In genomic region chr16:18801197-18801972, GRCh38 we compare ENCODE assay signal across 8 cellular contexts. TPM values are rescaled to one million over a fixed set of nuclear protein-coding genes. Genes with fewer than 3 reads are reported as not detected.
DNase-seq lines count a peak whose midpoint lies in the region; ATAC-seq, FAIRE-seq and TF ChIP-seq lines count a peak whose summit lies in the region.

Gene ARL6IP1, minus strand, starts transcription at chr16:18801549. Its CDS starts 83 bp downstream, at chr16:18801466.

- peak; percentile 85 for ATAC-seq in GM21447 (IDR thresholded peaks at IDR 0.05; ENCODE audit: unreplicated experiment)

- H3K9ac ChIP-seq in OCI-LY3 (ENCODE audit: low read length) (peak within 1 kb of the TSS; percentile 98), endothelial cell of umbilical vein (replicated peaks; ENCODE audit: extremely low read depth, insufficient read depth, low read length) (peak within 1 kb of the TSS; percentile 95)

- H3K79me2 ChIP-seq in OCI-LY3 (ENCODE audit: low read length) = peaks cover 67% of the 10 kb centered on the region
- H3K79me2 ChIP-seq in endothelial cell of umbilical vein (ENCODE audit: control insufficient read depth, insufficient read depth, low read length) = peaks cover 49% of the 10 kb centered on the region

- CTCF ChIA-PET in endothelial cell of umbilical vein (lab: Charles Lee) = interaction anchor here (0.6 to 7.0 kb wide), 18 partner anchors 9 to 754 kb away, joined by 3 to 80 read pairs (median 4); partner anchors contain the start of genes COQ7, RPS15A, SMG1 and VPS35L

- H3K4me3 ChIP-seq in OCI-LY3 (ENCODE audit: low read length) (peak within 1 kb of the TSS; percentile 99), endothelial cell of umbilical vein (replicated peaks in 1 of 3; ENCODE audit: insufficient read depth in 1 of 3, low read depth in 1 of 3, low read length in 3 of 3) (peak within 1 kb of the TSS; percentile 77 to 98 (median 92))

- POLR2A ChIA-PET in endothelial cell of umbilical vein (lab: Charles Lee) = interaction anchor here (0.6 to 5.0 kb wide), 8 partner anchors 8 to 284 kb away, joined by 3 to 81 read pairs (median 4); partner anchors contain the start of gene RPS15A

- DNase-seq in D721Med (ENCODE audit: insufficient read length, low spot score) (peak; percentile 77), HuH-7 (ENCODE audit: low spot score) (peak; percentile 96), activated T-cell treated with anti-CD3 and anti-CD28 coated beads for 1 hour (ENCODE audit: low read depth) (peak; percentile 98), endothelial cell of umbilical vein (ENCODE audit: low read depth, low spot score) (peak; percentile 100), middle frontal gyrus (ENCODE audit: extremely low spot score, low spot score) (peak; percentile 99)
- DNase-seq in stimulated activated CD8-positive, alpha-beta memory T cell treated with anti-CD3 and anti-CD28 coated beads, Interleukin-4, amount 100 ng/mL, for 1 hour (ENCODE audit: low read depth in 2 of 2, low spot score in 1 of 2) = peak; percentile 95 to 97

- H3K9me3 ChIP-seq in OCI-LY3 (ENCODE audit: insufficient read depth, low read length) = no peaks in the 10 kb centered on the region
- no peaks in the 10 kb centered on the region for H3K9me3 ChIP-seq in endothelial cell of umbilical vein (replicated peaks; ENCODE audit: control insufficient read depth, insufficient read depth, low read length)

- intact Hi-C loops in endothelial cell of umbilical vein (cut with micrococcal nuclease) = loop anchor here (1.0 to 10.0 kb wide), 5 partner anchors 11 to 723 kb away; partner anchors contain the start of genes CCP110, GDE1, ITPRIPL2 and RPS15A

- FAIRE-seq in D721Med (lab: Jason Lieb, UNC) = no peak
- FAIRE-seq in endothelial cell of umbilical vein (lab: Jason Lieb, UNC) = peak; percentile 89

- H3K9me1 ChIP-seq in endothelial cell of umbilical vein (replicated peaks; ENCODE audit: control insufficient read depth, extremely low read depth, insufficient read depth, low read length) = no peaks in the 10 kb centered on the region

- dilution Hi-C loops in endothelial cell of umbilical vein (cut with MboI; ENCODE audit: extremely low pct_ligation_motif_present, low sequenced_read_pairs) = no loop called here

- H3K36me3 ChIP-seq in OCI-LY3 (replicated peaks; ENCODE audit: low read depth, low read length) (peaks cover 36% of the 10 kb centered on the region), endothelial cell of umbilical vein (ENCODE audit: control insufficient read depth in 2 of 2, extremely low read depth in 1 of 2, insufficient read depth in 2 of 2, low read length in 2 of 2) (peaks cover 0 to 2% of the 10 kb centered on the region in 2 experiments)

- H4K20me1 ChIP-seq in OCI-LY3 (ENCODE audit: insufficient read depth, low read length) (peaks cover 35% of the 10 kb centered on the region), endothelial cell of umbilical vein (replicated peaks; ENCODE audit: control insufficient read depth, extremely low read depth, insufficient read depth, low read length) (peaks cover 10% of the 10 kb centered on the region)

- H3K4me2 ChIP-seq in OCI-LY3 (ENCODE audit: low read length) (peak within 1 kb of the TSS; percentile 99), endothelial cell of umbilical vein (ENCODE audit: insufficient read depth, low read length) (peak within 1 kb of the TSS; percentile 99)

- BruUV-seq in endothelial cell of umbilical vein (replicated peaks; lab: Mats Ljungman, UMichigan) = no TSS peak

- H3K4me1 ChIP-seq in OCI-LY3 (ENCODE audit: low read length) (peaks cover 29% of the 10 kb centered on the region), endothelial cell of umbilical vein (ENCODE audit: control insufficient read depth, extremely low read depth, insufficient read depth, low read length) (peaks cover 62% of the 10 kb centered on the region)

- H3K27me3 ChIP-seq in OCI-LY3 (ENCODE audit: low read depth, low read length) = no peaks in the 10 kb centered on the region
- no peaks in the 10 kb centered on the region for H3K27me3 ChIP-seq in endothelial cell of umbilical vein (ENCODE audit: control insufficient read depth in 2 of 2, insufficient read depth in 2 of 2, low read length in 2 of 2)

- TF ChIP-seq POLR2A in endothelial cell of umbilical vein (IDR thresholded peaks at IDR 0.05; ENCODE audit: low read depth, low read length) = peak; percentile 100

- H3K27ac ChIP-seq in OCI-LY3 (ENCODE audit: low read length) = peak within 1 kb of the TSS; percentile 90
- peak within 1 kb of the TSS; percentile 71 for H3K27ac ChIP-seq in endothelial cell of umbilical vein (ENCODE audit: insufficient read depth, low read depth, low read length)

- peak within 1 kb of the TSS; percentile 63; the same call in 1 of the 2 replicates for H2AFZ ChIP-seq in OCI-LY3 (ENCODE audit: low read depth, low read length)
- peak within 1 kb of the TSS; percentile 39 for H2AFZ ChIP-seq in endothelial cell of umbilical vein (ENCODE audit: low read depth, low read length)

- peak; percentile 82 for TF ChIP-seq CTCF in D721Med (IDR thresholded peaks at IDR 0.05; ENCODE audit: insufficient read depth, missing control alignments)
- peak; percentile 83 for TF ChIP-seq CTCF in OCI-LY3 (IDR thresholded peaks at IDR 0.05; ENCODE audit: low read depth, low read length)
- peak; percentile 95 to 96 for TF ChIP-seq CTCF in endothelial cell of umbilical vein (IDR thresholded peaks at IDR 0.05; ENCODE audit: extremely low read depth in 1 of 2, insufficient read depth in 1 of 2, low read depth in 1 of 2, low read length in 2 of 2)

TF ChIP-seq in endothelial cell of umbilical vein, 7 proteins besides CTCF, POLR2A, EP300 and RAD21:
- TF ChIP-seq EZH2 (IDR thresholded peaks at IDR 0.05; ENCODE audit: borderline replicate concordance, low read depth, low read length, severe bottlenecking) = no peak
- TF ChIP-seq POLR2AphosphoS5 (IDR thresholded peaks at IDR 0.05; ENCODE audit: insufficient read depth, low read depth, low read length) = peak; percentile 100
- peak; percentile 25 for TF ChIP-seq MAX (IDR thresholded peaks at IDR 0.05; ENCODE audit: insufficient read depth, insufficient read length)
- peak; percentile 39 for TF ChIP-seq FOS (IDR thresholded peaks at IDR 0.05; ENCODE audit: borderline replicate concordance, insufficient read depth, low read length)

RNA-seq across cellular contexts. Expression of gene ARL6IP1, which starts in this region (rescaled TPM):
- total RNA-seq in endothelial cell of umbilical vein = 202 and 251 TPM in 2 replicates
- 204 and 338 TPM in 2 replicates for polyA plus RNA-seq in endothelial cell of umbilical vein
- polyA plus RNA-seq in endothelial cell of umbilical vein (2011; cell fraction: cytosol; rRNA removed) = 262 and 327 TPM in 2 replicates
- polyA plus RNA-seq in endothelial cell of umbilical vein (2011; cell fraction: nucleus; rRNA removed) = 119 and 159 TPM in 2 replicates
- polyA plus RNA-seq in endothelial cell of umbilical vein (2012) = 240 and 260 TPM in 2 replicates
- polyA minus RNA-seq in endothelial cell of umbilical vein = 595 and 633 TPM in 2 replicates
- 197 TPM for polyA minus RNA-seq in endothelial cell of umbilical vein (2011; cell fraction: cytosol; rRNA and poly(A)+ RNA removed)
- 97.9 and 145 TPM in 2 replicates for polyA minus RNA-seq in endothelial cell of umbilical vein (2011; cell fraction: nucleus; rRNA and poly(A)+ RNA removed)

Comparison
In these comparisons a context has a peak if more than half of its experiments do, and no peak if none do; other contexts are left out.
1. Peak in every context shown above with its lines: DNase-seq, ATAC-seq, H3K4me3 ChIP-seq and H3K27ac ChIP-seq.